2 cellular contexts compared by ENCODE assay signal in genomic region chr7:130294314-130294713, GRCh38.
TF ChIP-seq lines count a peak whose summit lies in the region.

No MANE protein-coding gene starts in this region.

TF ChIP-seq in SK-N-SH, 30 proteins besides CTCF, POLR2A, EP300 and RAD21 (continued from another document):
- peak; percentile 36; the same call in 1 of the 2 replicates for TF ChIP-seq TCF12 (IDR thresholded peaks at IDR 0.05)

TF ChIP-seq in SK-N-SH treated with all-trans-retinoic acid at 6 μM for 48 hours, 23 proteins besides CTCF, POLR2A, EP300 and RAD21 (continued from another document):
- TF ChIP-seq CREB5 (CRISPR knock-in tag; IDR thresholded peaks at IDR 0.05; ENCODE audit: low read depth) (no peak), ARNTL (CRISPR knock-in tag; IDR thresholded peaks at IDR 0.05; ENCODE audit: borderline replicate concordance, low read depth) (no peak), ISL1 (CRISPR knock-in tag; IDR thresholded peaks at IDR 0.05) (no peak), SNAI2 (CRISPR knock-in tag; IDR thresholded peaks at IDR 0.05) (no peak), ZNF565 (CRISPR knock-in tag; conservative IDR thresholded peaks at IDR 0.05; ENCODE audit: low read depth) (no peak), TSHZ2 (CRISPR knock-in tag; IDR thresholded peaks at IDR 0.05) (no peak), TCF4 (CRISPR knock-in tag; IDR thresholded peaks at IDR 0.05; ENCODE audit: borderline replicate concordance) (no peak), POU6F1 (CRISPR knock-in tag; IDR thresholded peaks at IDR 0.05; ENCODE audit: borderline replicate concordance, low read depth) (no peak), GLIS3 (CRISPR knock-in tag; IDR thresholded peaks at IDR 0.05) (no peak), PPARA (CRISPR knock-in tag; IDR thresholded peaks at IDR 0.05; ENCODE audit: borderline replicate concordance) (no peak), BACH2 (CRISPR knock-in tag; IDR thresholded peaks at IDR 0.05; ENCODE audit: borderline replicate concordance) (no peak), TOX (CRISPR knock-in tag; IDR thresholded peaks at IDR 0.05; ENCODE audit: borderline replicate concordance) (no peak), CSDC2 (CRISPR knock-in tag; IDR thresholded peaks at IDR 0.05) (no peak), RARB (CRISPR knock-in tag; IDR thresholded peaks at IDR 0.05) (no peak), ESRRG (CRISPR knock-in tag; IDR thresholded peaks at IDR 0.05) (no peak), PATZ1 (CRISPR knock-in tag; IDR thresholded peaks at IDR 0.05; ENCODE audit: borderline replicate concordance) (no peak)
